9 cellular contexts compared by ENCODE assay signal in genomic region chr2:222435400-222436039, GRCh38. TPM values are rescaled to one million over a fixed set of nuclear protein-coding genes. Genes with fewer than 3 reads are reported as not detected.
A peak's percentile ranks its signal among the peaks of the same experiment; 100 is the strongest.
DNase-seq lines count a peak whose midpoint lies in the region; FAIRE-seq and TF ChIP-seq lines count a peak whose summit lies in the region.
"Not testable (repeated sequence)": the region's sequence is repeated elsewhere in the genome, so short reads cannot be mapped to it uniquely, and the experiment has no call there.
"Had no signal": no experiment of that assay in that cellular context is flagged by ENCODE, and none has a peak within 500 bp of the region (broad histone marks: within the 10 kb centered on the region; RNA-seq: fewer than 3 reads in every experiment).

No MANE protein-coding gene starts in this region.

- H3K4me3 ChIP-seq in epithelial cell of esophagus (ENCODE audit: low read length); mucosa of rectum (ENCODE audit: low read length in 2 of 2); stomach: not testable (repeated sequence)

- intact Hi-C loops in stomach (cut with DNase I; ENCODE audit: low total_unique reads), result not testable (repeated sequence)

- not testable (repeated sequence) for DNase-seq in GM12891 (ENCODE audit: insufficient read length, low spot score); stomach
- DNase-seq in epithelial cell of esophagus (ENCODE audit: low read depth) (peak; percentile 74), glomerular visceral epithelial cell (ENCODE audit: extremely low spot score) (peak; percentile 11)

- H3K9ac ChIP-seq in mucosa of rectum (ENCODE audit: low read depth in 1 of 2, low read length in 2 of 2), result not testable (repeated sequence)

- peak; percentile 35 for FAIRE-seq in GM12891 (lab: Jason Lieb, UNC)
- peak; percentile 53 for FAIRE-seq in colon (lab: Jason Lieb, UNC)

- 43 to 62% (median 55%) methylated on average over 6 of the region's 6 CpGs for WGBS in stomach, 5 donors

- not testable (repeated sequence) for H3K9me3 ChIP-seq in mucosa of rectum (ENCODE audit: control insufficient read depth in 2 of 2, low read length in 2 of 2); stomach

- not testable (repeated sequence) for H3K27me3 ChIP-seq in mucosa of rectum (ENCODE audit: control insufficient read depth in 2 of 2, insufficient read depth in 2 of 2, low read length in 2 of 2); stomach

- not testable (repeated sequence) for TF ChIP-seq POLR2A in GM12891 (IDR thresholded peaks at IDR 0.05; ENCODE audit: low read depth, low read length); stomach (IDR thresholded peaks at IDR 0.05)

- H3K27ac ChIP-seq in mucosa of rectum (ENCODE audit: low read depth in 2 of 2, low read length in 2 of 2), result peak overlapping the region; percentile 62 to 64
- peak overlapping the region in 3 of 5 donors; percentile 53 to 88 (median 63) for H3K27ac ChIP-seq in stomach

- H3K36me3 ChIP-seq in mucosa of rectum (ENCODE audit: control insufficient read depth in 2 of 2, insufficient read depth in 2 of 2, low read length in 2 of 2); stomach: not testable (repeated sequence)

- not testable (repeated sequence) for TF ChIP-seq CTCF in epithelial cell of esophagus (IDR thresholded peaks at IDR 0.05; ENCODE audit: insufficient read depth, low read depth, low read length, missing control alignments); stomach (IDR thresholded peaks at IDR 0.05)

- H3K4me1 ChIP-seq in mucosa of rectum (ENCODE audit: control insufficient read depth in 2 of 2, insufficient read depth in 2 of 2, low read length in 2 of 2) (peaks cover 7 to 48% of the 10 kb centered on the region in 2 donors), stomach (peaks cover 0 to 15% (median 2%) of the 10 kb centered on the region in 4 donors)

- TF ChIP-seq EP300 in stomach (IDR thresholded peaks at IDR 0.05), result not testable (repeated sequence)

RNA-seq across cellular contexts. Expression of gene SGPP2, which starts 11.2 kb away (rescaled TPM):
- polyA plus RNA-seq in GM12891 (2012; ENCODE audit: low read depth, missing spikeins), result 16.4 TPM
- 10 to 100 TPM; 18.2 to 50.4 (median 27.4) TPM for total RNA-seq in stomach
- 1 to 10 TPM; 1.7 to 3.9 (median 2.3) TPM for polyA plus RNA-seq in stomach
- total RNA-seq: H7, HFFc6, HT1080 had no signal
